ENCODE assay signal across 10 cellular contexts in the genomic region with DNA sequence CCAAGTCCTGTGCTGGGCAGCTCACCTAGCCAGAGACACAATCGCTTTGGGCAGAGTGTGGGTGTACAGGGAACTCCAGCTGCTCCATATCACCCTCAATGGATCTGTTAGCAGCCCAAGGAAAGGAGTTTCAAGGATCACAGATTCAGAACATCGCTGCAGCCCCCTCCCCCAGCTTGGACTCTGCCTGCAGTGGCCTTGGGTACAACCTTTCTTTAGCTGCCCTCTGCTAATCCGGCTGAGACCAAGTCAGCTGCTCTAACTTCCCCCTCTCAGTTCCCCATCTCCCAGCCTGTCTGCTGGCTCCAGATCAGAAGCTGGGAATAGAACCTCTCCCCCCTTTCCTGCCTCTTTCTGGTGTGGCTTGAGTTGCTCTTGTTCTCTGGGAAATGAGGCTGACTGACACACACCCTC. TPM values are rescaled to one million over a fixed set of nuclear protein-coding genes. Genes with fewer than 3 reads are reported as not detected.
DNase-seq lines count a peak whose midpoint lies in the region; ATAC-seq and TF ChIP-seq lines count a peak whose summit lies in the region.
"Had no signal": no experiment of that assay in that cellular context is flagged by ENCODE, and none has a peak within 500 bp of the region (broad histone marks: within the 10 kb centered on the region; RNA-seq: fewer than 3 reads in every experiment).

No MANE protein-coding gene starts in this region.

- no peaks in the 10 kb centered on the region for H3K9me3 ChIP-seq in CD4-positive, alpha-beta memory T cell (ENCODE audit: control insufficient read depth in 1 of 2, low read length in 2 of 2)
- no peaks in the 10 kb centered on the region for H3K9me3 ChIP-seq in esophagus squamous epithelium
- H3K9me3 ChIP-seq in osteoblast (ENCODE audit: low read depth, low read length) = no peaks in the 10 kb centered on the region

- TF ChIP-seq POLR2A in esophagus squamous epithelium (IDR thresholded peaks at IDR 0.05) = no peak

- peaks cover 0 to 3% of the 10 kb centered on the region in 2 donors for H3K36me3 Mint-ChIP-seq in CD4-positive, alpha-beta memory T cell

- no peak overlapping the region for H3K4me3 ChIP-seq in CD4-positive, alpha-beta memory T cell (ENCODE audit: low read length in 2 of 2)
- H3K4me3 ChIP-seq in esophagus squamous epithelium (peak overlapping the region in 3 of 4 donors; percentile 68 to 95 (median 88)), osteoblast (ENCODE audit: insufficient read depth, low read length) (no peak overlapping the region)

- H3K4me3 Mint-ChIP-seq in CD4-positive, alpha-beta memory T cell = peak overlapping the region; percentile 79 to 88 (median 82)

- H3K4me1 Mint-ChIP-seq in CD4-positive, alpha-beta memory T cell = peaks cover 11 to 30% (median 18%) of the 10 kb centered on the region in 4 donors

- H3K4me1 ChIP-seq in CD4-positive, alpha-beta memory T cell (ENCODE audit: insufficient read depth, low read length) = peaks cover 15% of the 10 kb centered on the region
- H3K4me1 ChIP-seq in esophagus squamous epithelium = peaks cover 14 to 32% (median 14%) of the 10 kb centered on the region in 3 donors
- H3K4me1 ChIP-seq in osteoblast (ENCODE audit: insufficient read depth, low read length) = peaks cover 14% of the 10 kb centered on the region

- CTCF ChIA-PET in CD4-positive, alpha-beta memory T cell (lab: Charles Lee; ENCODE audit: partially characterized antibody) = interaction anchor here (1.3 to 2.0 kb wide), 3 partner anchors 20 to 31 kb away, joined by 5 to 7 read pairs (median 6); no protein-coding TSS in a partner anchor

- 83% methylated on average over 2 of the region's 3 CpGs; no CpG with 5 or more reads in 1 of the 2 donors for WGBS in esophagus squamous epithelium, 2 donors

- no peaks in the 10 kb centered on the region for H3K27me3 ChIP-seq in CD4-positive, alpha-beta memory T cell (ENCODE audit: insufficient read depth, low read length)
- H3K27me3 ChIP-seq in esophagus squamous epithelium (no peaks in the 10 kb centered on the region), osteoblast (ENCODE audit: insufficient read depth, low read length) (peaks cover 13% of the 10 kb centered on the region)

- peak overlapping the region; percentile 91 for H3K4me2 ChIP-seq in osteoblast (ENCODE audit: insufficient read depth, low read length)

- no peaks in the 10 kb centered on the region for H4K20me1 ChIP-seq in osteoblast (ENCODE audit: insufficient read depth, low read length)

- POLR2A ChIA-PET in CD4-positive, alpha-beta memory T cell (lab: Charles Lee; ENCODE audit: partially characterized antibody) = no interaction called here

- H3K27me3 Mint-ChIP-seq in CD4-positive, alpha-beta memory T cell = no peaks in the 10 kb centered on the region

- H3K27ac ChIP-seq in CD4-positive, alpha-beta memory T cell (ENCODE audit: low read depth, low read length) = no peak overlapping the region
- H3K27ac ChIP-seq in esophagus squamous epithelium (peak overlapping the region in 3 of 4 donors; percentile 79 to 91 (median 90)), osteoblast (ENCODE audit: low read depth, low read length) (no peak overlapping the region)

- TF ChIP-seq CTCF in esophagus squamous epithelium (IDR thresholded peaks at IDR 0.05) = no peak
- no peak for TF ChIP-seq CTCF in osteoblast (IDR thresholded peaks at IDR 0.05; ENCODE audit: extremely low read depth, low read depth, low read length)

- H3K36me3 ChIP-seq in CD4-positive, alpha-beta memory T cell (ENCODE audit: insufficient read depth, low read length) = no peaks in the 10 kb centered on the region
- peaks cover 0 to 20% (median 4%) of the 10 kb centered on the region in 3 donors for H3K36me3 ChIP-seq in esophagus squamous epithelium
- H3K36me3 ChIP-seq in osteoblast (ENCODE audit: insufficient read depth, low read length) = no peaks in the 10 kb centered on the region

- no peak overlapping the region for H2AFZ ChIP-seq in osteoblast (ENCODE audit: low read length)

- H3K79me2 ChIP-seq in osteoblast (ENCODE audit: insufficient read depth, low read length) = no peaks in the 10 kb centered on the region

- ATAC-seq in HG03378 (IDR thresholded peaks at IDR 0.05; ENCODE audit: unreplicated experiment) = no peak
- no peak for ATAC-seq in GM21381 (IDR thresholded peaks at IDR 0.05; ENCODE audit: unreplicated experiment)

- H3K27ac Mint-ChIP-seq in CD4-positive, alpha-beta memory T cell = peak overlapping the region; percentile 6 to 91 (median 75)

- intact Hi-C loops in CD4-positive, alpha-beta memory T cell (cut with micrococcal nuclease) = loop anchor here (2.0 to 5.0 kb wide), 3 partner anchors 21 to 113 kb away; partner anchors contain the start of genes SPTY2D1 and UEVLD
- intact Hi-C loops in esophagus squamous epithelium (cut with DNase I) = no loop called here

- DNase-seq in CD4-positive, alpha-beta memory T cell = no peak
- DNase-seq in OCI-M1 (lab: John Stamatoyannopoulos, UW) (peak; percentile 28), esophagus squamous epithelium (lab: John Stamatoyannopoulos, UW) (no peak), osteoblast (ENCODE audit: insufficient read length, low spot score, missing footprints) (no peak), amniotic stem cell (lab: John Stamatoyannopoulos, UW) (no peak), NCI-H146 treated with DMSO at 0.1 percent for 48 hours (lab: John Stamatoyannopoulos, UW; ENCODE audit: unreplicated experiment) (no peak)
- DNase-seq: NCI-H2081 treated with DMSO at 0.1 percent for 48 hours; stimulated activated CD4-positive, alpha-beta T cell treated with anti-CD3 and anti-CD28 coated beads, Interleukin-4, amount 100 ng/mL, for 4 hours had no signal

- no peaks in the 10 kb centered on the region for H3K9me3 Mint-ChIP-seq in CD4-positive, alpha-beta memory T cell

RNA-seq across cellular contexts. Expression of gene TMEM86A, which starts 1.3 kb away (rescaled TPM):
- total RNA-seq in CD4-positive, alpha-beta memory T cell = 1 to 10 TPM; 2.5 to 4.0 TPM
- polyA plus RNA-seq in CD4-positive, alpha-beta memory T cell = under 1 TPM; 0.76 to 0.88 TPM
- total RNA-seq in esophagus squamous epithelium (1 to 10 TPM in 3 of 4 donors, under 1 TPM in 1; 0.97 to 4.8 (median 1.5) TPM), osteoblast (3.3 and 4.1 TPM in 2 replicates)

RNA-seq across cellular contexts. Expression of gene IGSF22, which starts 26.1 kb away (rescaled TPM):
- 1 to 10 TPM; 5.3 to 8.0 TPM for total RNA-seq in CD4-positive, alpha-beta memory T cell
- polyA plus RNA-seq in CD4-positive, alpha-beta memory T cell = 1 to 10 TPM; 4.6 to 5.8 TPM
- total RNA-seq in esophagus squamous epithelium (under 1 TPM in 1 of 4 donors, not detected in 3; under 0.01 TPM), osteoblast (not detected in 2 replicates)

Comparison
In these comparisons a context has a peak if more than half of its experiments do, and no peak if none do; other contexts are left out.
1. H3K27ac ChIP-seq: peak in esophagus squamous epithelium (3 of 4); none in CD4-positive, alpha-beta memory T cell (single experiment) and osteoblast (single experiment).
2. H3K4me3 ChIP-seq: peak in esophagus squamous epithelium (3 of 4); none in CD4-positive, alpha-beta memory T cell (0 of 2) and osteoblast (single experiment).